8 cellular contexts compared by ENCODE assay signal in genomic region chr5:66307647-66308257, GRCh38.
DNase-seq lines count a peak whose midpoint lies in the region; ATAC-seq, FAIRE-seq and TF ChIP-seq lines count a peak whose summit lies in the region.

No MANE protein-coding gene starts in this region.

- H3K4me1 ChIP-seq in mammary epithelial cell (ENCODE audit: insufficient read depth, low read length), result no peaks in the 10 kb centered on the region
- H3K4me1 ChIP-seq in kidney (ENCODE audit: control insufficient read depth in 1 of 2, insufficient read depth in 1 of 2, low read depth in 1 of 2, low read length in 2 of 2), result peaks cover 0 to 2% of the 10 kb centered on the region in 2 donors
- peaks cover 0 to 5% of the 10 kb centered on the region in 2 donors for H3K4me1 ChIP-seq in thoracic aorta (ENCODE audit: control insufficient read depth in 1 of 2, low read depth in 2 of 2)

- intact Hi-C loops in Calu3 (cut with micrococcal nuclease; ENCODE audit: unreplicated experiment) (loop anchor here (1.0 to 10.0 kb wide), 3 partner anchors 133 to 450 kb away; no protein-coding TSS in a partner anchor), mammary epithelial cell (cut with micrococcal nuclease) (loop anchor here (1.0 to 5.0 kb wide), 4 partner anchors 191 to 900 kb away; no protein-coding TSS in a partner anchor), kidney (cut with DNase I) (loop anchor here (5.0 kb wide), 1 partner anchor 450 kb away; no protein-coding TSS in a partner anchor)

- no peak overlapping the region for H3K9ac ChIP-seq in mammary epithelial cell (ENCODE audit: insufficient read depth, low read length)
- no peak overlapping the region for H3K9ac ChIP-seq in kidney (ENCODE audit: low read length in 2 of 2)

- no peaks in the 10 kb centered on the region for H3K9me3 ChIP-seq in mammary epithelial cell (replicated peaks; ENCODE audit: insufficient read depth, low read length)
- no peaks in the 10 kb centered on the region for H3K9me3 ChIP-seq in kidney (ENCODE audit: control insufficient read depth in 1 of 2, low read length in 2 of 2)
- H3K9me3 ChIP-seq in thoracic aorta, result no peaks in the 10 kb centered on the region

- no peak overlapping the region for H3K4me3 ChIP-seq in mammary epithelial cell (replicated peaks in 1 of 3; ENCODE audit: insufficient read depth in 1 of 3, low read depth in 2 of 3, low read length in 3 of 3)
- H3K4me3 ChIP-seq in kidney (ENCODE audit: low read length in 2 of 2), result no peak overlapping the region
- no peak overlapping the region for H3K4me3 ChIP-seq in thoracic aorta

- H3K27ac ChIP-seq in mammary epithelial cell (ENCODE audit: insufficient read depth, low read depth, low read length), result no peak overlapping the region
- no peak overlapping the region for H3K27ac ChIP-seq in kidney (ENCODE audit: low read depth in 2 of 2, low read length in 2 of 2)
- H3K27ac ChIP-seq in thoracic aorta, result no peak overlapping the region

- no peaks in the 10 kb centered on the region for H3K36me3 Mint-ChIP-seq in Calu3 (ENCODE audit: insufficient read depth, unreplicated experiment)

- FAIRE-seq in GM19239 (lab: Jason Lieb, UNC) (peak; percentile 4), HTR-8/SVneo (lab: Jason Lieb, UNC) (no peak), kidney (lab: Jason Lieb, UNC) (peak; percentile 93)

- CTCF ChIA-PET in Calu3 (lab: Charles Lee), result interaction anchor here (0.7 to 2.6 kb wide), 3 partner anchors 16 to 450 kb away, joined by 3 to 23 read pairs (median 4); no protein-coding TSS in a partner anchor
- CTCF ChIA-PET in mammary epithelial cell (lab: Charles Lee; ENCODE audit: low non-redundant PET), result interaction anchor here (0.5 to 0.7 kb wide), 2 partner anchors 212 to 449 kb away, joined by 3 to 5 read pairs; no protein-coding TSS in a partner anchor

- BruUV-seq in Calu3 (replicated peaks; lab: Mats Ljungman, UMichigan), result no TSS peak
- no TSS peak for BruUV-seq in mammary epithelial cell (replicated peaks; lab: Mats Ljungman, UMichigan)

- no peaks in the 10 kb centered on the region for H4K20me1 ChIP-seq in mammary epithelial cell (ENCODE audit: insufficient read depth, low read length)

- H3K27ac Mint-ChIP-seq in Calu3 (ENCODE audit: unreplicated experiment), result no peak overlapping the region

- DNase-seq in Calu3, result no peak
- DNase-seq in GM19239 (ENCODE audit: insufficient read length, low spot score), result peak; percentile 30
- DNase-seq in HTR-8/SVneo (ENCODE audit: insufficient read length, low spot score), result peak; percentile 58
- DNase-seq in NOMO-1 treated with dmso at 0.1 percent for 144 hours (lab: John Stamatoyannopoulos, UW; ENCODE audit: unreplicated experiment), result peak; percentile 19
- peak; percentile 51 for DNase-seq in mammary epithelial cell
- DNase-seq in kidney, result no peak
- no peak for DNase-seq in thoracic aorta (ENCODE audit: low spot score)

- dilution Hi-C loops in mammary epithelial cell (cut with HindIII; ENCODE audit: low sequenced_read_pairs), result loop anchor here (5.0 kb wide), 1 partner anchor 70 kb away; no protein-coding TSS in a partner anchor

- H3K4me2 ChIP-seq in mammary epithelial cell (ENCODE audit: insufficient read depth, low read depth, low read length), result no peak overlapping the region

- no peaks in the 10 kb centered on the region for H3K36me3 ChIP-seq in mammary epithelial cell (ENCODE audit: insufficient read depth, low read length)
- no peaks in the 10 kb centered on the region for H3K36me3 ChIP-seq in kidney (ENCODE audit: control insufficient read depth in 1 of 2, insufficient read depth in 2 of 2, low read length in 2 of 2)
- no peaks in the 10 kb centered on the region for H3K36me3 ChIP-seq in thoracic aorta

- in situ Hi-C loops in mammary epithelial cell (cut with MboI; ENCODE audit: low sequenced_read_pairs in 2 of 2), result loop anchor here (5.0 kb wide), 2 partner anchors 450 to 455 kb away; no protein-coding TSS in a partner anchor

- H2AFZ ChIP-seq in mammary epithelial cell (ENCODE audit: low read depth, low read length), result no peak overlapping the region

- H3K27me3 ChIP-seq in mammary epithelial cell (ENCODE audit: insufficient read depth, low read length) (no peaks in the 10 kb centered on the region), thoracic aorta (replicated peaks; ENCODE audit: insufficient read depth) (no peaks in the 10 kb centered on the region)

- under 1% methylated on average over 6 of the region's 6 CpGs for WGBS in mammary epithelial cell (ENCODE audit: low coverage, missing lambda C conversion rate)

- H3K9me3 Mint-ChIP-seq in Calu3 (ENCODE audit: low read depth, unreplicated experiment), result no peaks in the 10 kb centered on the region

- H3K27me3 Mint-ChIP-seq in Calu3 (ENCODE audit: unreplicated experiment), result peaks cover 55% of the 10 kb centered on the region

- TF ChIP-seq CTCF in Calu3 (IDR thresholded peaks at IDR 0.05; ENCODE audit: unreplicated experiment) (peak; percentile 43), mammary epithelial cell (conservative IDR thresholded peaks at IDR 0.05 in 1 of 2, IDR thresholded peaks at IDR 0.05 in 1 of 2; ENCODE audit: extremely low read depth in 1 of 2, insufficient read depth in 1 of 2, low read depth in 1 of 2, low read length in 2 of 2) (peak; percentile 87 to 90), kidney (IDR thresholded peaks at IDR 0.05; ENCODE audit: borderline replicate concordance, extremely low read depth, insufficient read depth) (peak; percentile 76), thoracic aorta (IDR thresholded peaks at IDR 0.05) (peak; percentile 75)

- no peaks in the 10 kb centered on the region for H3K79me2 ChIP-seq in mammary epithelial cell (ENCODE audit: insufficient read depth, low read length)

- H3K4me1 Mint-ChIP-seq in Calu3 (ENCODE audit: low read depth, unreplicated experiment), result no peaks in the 10 kb centered on the region

- H3K4me3 Mint-ChIP-seq in Calu3 (ENCODE audit: low read depth, unreplicated experiment), result no peak overlapping the region

- no peak for ATAC-seq in thoracic aorta (ENCODE audit: insufficient number of reproducible peaks, low FRiP score, low read depth)
- no peak for ATAC-seq in HG03457 (IDR thresholded peaks at IDR 0.05; ENCODE audit: unreplicated experiment)

Comparison
In these comparisons a context has a peak if more than half of its experiments do, and no peak if none do; other contexts are left out.
1. DNase-seq: peak in GM19239 (single experiment), HTR-8/SVneo (single experiment), NOMO-1 treated with dmso at 0.1 percent for 144 hours (single experiment) and mammary epithelial cell (single experiment); none in Calu3 (single experiment), kidney (single experiment) and thoracic aorta (single experiment).
2. Peak in every context shown above with its lines, with median percentiles within 50 percentile points of each other: CTCF ChIP-seq.